ENCODE assay signal across 15 cellular contexts in the genomic region with DNA sequence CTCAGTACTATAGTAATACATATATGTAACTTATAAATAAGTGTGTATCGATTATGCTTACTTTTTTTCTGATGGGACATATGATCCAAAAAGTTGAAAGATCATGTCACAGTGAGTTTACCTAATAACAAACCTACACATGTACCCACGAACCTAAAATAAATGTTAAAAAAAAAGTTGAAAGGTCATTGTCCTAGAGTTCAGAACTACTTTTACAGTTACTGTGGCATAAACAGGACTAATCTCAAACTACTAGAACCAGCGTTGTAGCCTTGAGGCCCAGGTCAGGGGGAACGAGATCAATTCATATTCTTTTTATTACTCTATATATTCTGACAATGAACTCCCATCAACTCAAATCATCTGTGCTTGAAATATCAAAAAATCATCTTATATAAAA.
A peak's percentile ranks its signal among the peaks of the same experiment; 100 is the strongest.
DNase-seq lines count a peak whose midpoint lies in the region; ATAC-seq, FAIRE-seq and TF ChIP-seq lines count a peak whose summit lies in the region.
"Had no signal": no experiment of that assay in that cellular context is flagged by ENCODE, and none has a peak within 500 bp of the region (broad histone marks: within the 10 kb centered on the region; RNA-seq: fewer than 3 reads in every experiment).

No MANE protein-coding gene starts in this region.

- SMC1A ChIA-PET in GM12878 (lab: Charles Lee; ENCODE audit: uncharacterized antibody, unreplicated experiment): interaction anchor here (0.7 to 6.5 kb wide), 7 partner anchors 11 to 77 kb away, joined by 3 to 96 read pairs (median 3); no protein-coding TSS in a partner anchor

- RAD21 ChIA-PET in GM12878 (lab: Charles Lee; ENCODE audit: unreplicated experiment): interaction anchor here (0.6 to 1.0 kb wide), 5 partner anchors 16 to 265 kb away, joined by 3 to 9 read pairs (median 3); no protein-coding TSS in a partner anchor

- H3K4me1 ChIP-seq in DND-41 (ENCODE audit: insufficient read depth, low read length) (peaks cover 65% of the 10 kb centered on the region), GM12878 (ENCODE audit: control insufficient read depth, insufficient read depth, low read length) (peaks cover 56% of the 10 kb centered on the region), right lobe of liver (peaks cover 0 to 85% (median 38%) of the 10 kb centered on the region in 4 donors)

- peak overlapping the region; percentile 80; the same call in 1 of the 2 replicates for H3K27ac ChIP-seq in DND-41 (ENCODE audit: low read length)
- peak overlapping the region; percentile 48 for H3K27ac ChIP-seq in HL-60 (replicated peaks)
- H3K27ac ChIP-seq in GM12878 (ENCODE audit: control insufficient read depth, insufficient read depth): peak overlapping the region; percentile 91
- peak overlapping the region; percentile 7 to 63 (median 10) for H3K27ac ChIP-seq in right lobe of liver
- H3K27ac ChIP-seq: A549 had no signal

- H3K4me3 ChIP-seq in DND-41 (ENCODE audit: low read depth in 1 of 2, low read length in 2 of 2) (no peak overlapping the region), HL-60 (replicated peaks; ENCODE audit: insufficient read depth, low read length) (no peak overlapping the region), GM12878 (0 out of 2 replicates have a peak overlapping the region, but pooled peaks have one; percentile 3), right lobe of liver (no peak overlapping the region)
- H3K4me3 ChIP-seq: A549, HAP-1 had no signal

- H3K36me3 ChIP-seq in DND-41 (ENCODE audit: insufficient read depth, low read length) (0 out of 2 replicates have a peak, but pooled peaks cover 4% of the 10 kb centered on the region), GM12878 (ENCODE audit: control insufficient read depth in 2 of 2, insufficient read depth in 2 of 2, low read length in 1 of 2) (no peaks in the 10 kb centered on the region), right lobe of liver (no peaks in the 10 kb centered on the region)
- H3K36me3 ChIP-seq: HAP-1 had no signal

- in situ Hi-C loops in GM12878 (cut with MboI): no loop called here

- POLR2A ChIA-PET in GM12878 (lab: Charles Lee): interaction anchor here (0.7 kb wide), 3 partner anchors 23 to 63 kb away, joined by 4 to 6 read pairs (median 4); no protein-coding TSS in a partner anchor

- TF ChIP-seq CTCF in DND-41 (IDR thresholded peaks at IDR 0.05; ENCODE audit: borderline replicate concordance, extremely low read depth, low read length, poor library complexity, severe bottlenecking) (no peak), HL-60 (IDR thresholded peaks at IDR 0.05; ENCODE audit: insufficient read depth, low read length) (no peak), GM12878 (IDR thresholded peaks at IDR 0.05 in 2 of 3, conservative IDR thresholded peaks at IDR 0.05 in 1 of 3; ENCODE audit: control insufficient read depth in 2 of 3, extremely low read depth in 1 of 3, insufficient read depth in 1 of 3, low read depth in 3 of 3, low read length in 3 of 3) (no peak), right lobe of liver (IDR thresholded peaks at IDR 0.05) (no peak)

- H3K9me3 ChIP-seq in DND-41 (ENCODE audit: insufficient read depth, low read length, severe bottlenecking) (peaks cover 25% of the 10 kb centered on the region), GM12878 (replicated peaks; ENCODE audit: control insufficient read depth, insufficient read depth, low read length) (peaks cover 12% of the 10 kb centered on the region), right lobe of liver (no peaks in the 10 kb centered on the region)
- H3K9me3 ChIP-seq: A549, HAP-1 had no signal

- DNase-seq in DND-41: no peak
- DNase-seq in HL-60 (ENCODE audit: low read depth in 1 of 2, low spot score in 1 of 2): no peak
- no peak for DNase-seq in GM12878 (ENCODE audit: low read depth, low spot score)
- DNase-seq in right lobe of liver: no peak
- DNase-seq in stimulated activated CD4-positive, alpha-beta T cell treated with anti-CD3 and anti-CD28 coated beads, Interleukin-1b, Interleukin-23, amount 100 ng/mL, for 48 hours: no peak
- no peak for DNase-seq in Right ventricle myocardium superior
- no peak for DNase-seq in NCI-H2029 treated with DMSO at 0.1 percent for 48 hours (lab: John Stamatoyannopoulos, UW)
- DNase-seq: CD8-positive, alpha-beta T cell; COR-L47; GF-D8; GOT3 had no signal

- 95% methylated on average over 4 of the region's 4 CpGs for WGBS in GM12878 (ENCODE audit: insufficient coverage, insufficient replicate concordance, low lambda C conversion rate, missing lambda C conversion rate)
- 23% methylated on average over 4 of the region's 4 CpGs for WGBS in right lobe of liver (ENCODE audit: insufficient coverage, low coverage, low lambda C conversion rate, missing lambda C conversion rate)

- H3K9ac ChIP-seq in DND-41 (ENCODE audit: low read depth, low read length) (no peak overlapping the region), GM12878 (ENCODE audit: control insufficient read depth, insufficient read depth, low read length) (peak overlapping the region; percentile 58; the same call in 1 of the 2 replicates)

- H3K27me3 ChIP-seq in DND-41 (ENCODE audit: insufficient read depth, low read length, poor library complexity) (no peaks in the 10 kb centered on the region), HL-60 (ENCODE audit: insufficient read depth, poor library complexity, severe bottlenecking) (no peaks in the 10 kb centered on the region), GM12878 (replicated peaks in 1 of 2; ENCODE audit: control insufficient read depth in 2 of 2, insufficient read depth in 2 of 2, low read length in 1 of 2) (no peaks in the 10 kb centered on the region), right lobe of liver (no peaks in the 10 kb centered on the region)

- H3K79me2 ChIP-seq in DND-41 (ENCODE audit: insufficient read depth, low read length) (peaks cover 40% of the 10 kb centered on the region), GM12878 (ENCODE audit: control insufficient read depth, insufficient read depth, low read length) (peaks cover 20% of the 10 kb centered on the region)

- BruUV-seq in GM12878 (replicated peaks; lab: Mats Ljungman, UMichigan): no TSS peak

- no peaks in the 10 kb centered on the region for H4K20me1 ChIP-seq in DND-41 (ENCODE audit: insufficient read depth, low read length)
- no peaks in the 10 kb centered on the region for H4K20me1 ChIP-seq in GM12878 (ENCODE audit: control insufficient read depth, insufficient read depth)

- intact Hi-C loops in GM12878 (cut with micrococcal nuclease; ENCODE audit: unreplicated experiment): no loop called here
- intact Hi-C loops in right lobe of liver (cut with DNase I): no loop called here
- intact Hi-C loops in Right ventricle myocardium superior (cut with DNase I): no loop called here

- H2AFZ ChIP-seq in DND-41 (ENCODE audit: low read depth, low read length) (no peak overlapping the region), GM12878 (ENCODE audit: control insufficient read depth, low read depth, low read length) (no peak overlapping the region)

- H3K4me2 ChIP-seq in DND-41 (ENCODE audit: insufficient read depth, low read length): no peak overlapping the region
- peak overlapping the region; percentile 10; the same call in 1 of the 2 replicates for H3K4me2 ChIP-seq in GM12878 (ENCODE audit: control insufficient read depth, insufficient read depth)
- H3K4me2 ChIP-seq: A549 had no signal

- TF ChIP-seq RAD21 in GM12878 (IDR thresholded peaks at IDR 0.05; ENCODE audit: insufficient read depth, low read depth, low read length): no peak

- FAIRE-seq in GM12878 (lab: Jason Lieb, UNC): no peak
- FAIRE-seq: A549, D721Med had no signal

- ATAC-seq in DND-41 (ENCODE audit: insufficient read depth, low read depth) (no peak), GM12878 (no peak), right lobe of liver (peak; percentile 44 to 72 (median 54)), Right ventricle myocardium superior (ENCODE audit: poor library complexity) (no peak), GM18502 (IDR thresholded peaks at IDR 0.05; ENCODE audit: poor library complexity, unreplicated experiment) (no peak)
- ATAC-seq: A549; CD8-positive, alpha-beta T cell had no signal

- TF ChIP-seq EP300 in GM12878 (IDR thresholded peaks at IDR 0.05; ENCODE audit: borderline replicate concordance in 1 of 2, control insufficient read depth in 1 of 2, low read depth in 2 of 2, low read length in 2 of 2): no peak

- CTCF ChIA-PET in GM12878 (lab: Yijun Ruan, JAX): interaction anchor here (0.7 to 1.3 kb wide), 4 partner anchors 20 to 23 kb away, joined by 3 to 4 read pairs (median 3); no protein-coding TSS in a partner anchor

- TF ChIP-seq POLR2A in GM12878 (IDR thresholded peaks at IDR 0.05; ENCODE audit: low read depth, low read length): no peak
- TF ChIP-seq POLR2A in right lobe of liver (IDR thresholded peaks at IDR 0.05): no peak

TF ChIP-seq in GM12878, 131 proteins besides CTCF, POLR2A, EP300 and RAD21:
- TF ChIP-seq MEF2A (IDR thresholded peaks at IDR 0.05; ENCODE audit: insufficient read depth, low read depth, low read length) (0 out of 2 replicates have a peak, but pooled peaks have one; percentile 11), NR2C1 (IDR thresholded peaks at IDR 0.05) (peak; percentile 33; the same call in 1 of the 2 replicates), BHLHE40 (IDR thresholded peaks at IDR 0.05; ENCODE audit: borderline replicate concordance in 1 of 2, low read depth in 2 of 2, low read length in 1 of 2) (no peak), HDGF (IDR thresholded peaks at IDR 0.05) (no peak)

Comparison
In these comparisons a context has a peak if more than half of its experiments do, and no peak if none do; other contexts are left out.
1. ATAC-seq: peak in right lobe of liver (4 of 4); none in DND-41 (single experiment), GM12878 (single experiment), Right ventricle myocardium superior (single experiment) and GM18502 (single experiment).
2. H3K27ac ChIP-seq: peak in every context shown above with its lines; median percentile 91 in GM12878; 80 in DND-41; 48 in HL-60; 10 in right lobe of liver.